In the genomic region with DNA sequence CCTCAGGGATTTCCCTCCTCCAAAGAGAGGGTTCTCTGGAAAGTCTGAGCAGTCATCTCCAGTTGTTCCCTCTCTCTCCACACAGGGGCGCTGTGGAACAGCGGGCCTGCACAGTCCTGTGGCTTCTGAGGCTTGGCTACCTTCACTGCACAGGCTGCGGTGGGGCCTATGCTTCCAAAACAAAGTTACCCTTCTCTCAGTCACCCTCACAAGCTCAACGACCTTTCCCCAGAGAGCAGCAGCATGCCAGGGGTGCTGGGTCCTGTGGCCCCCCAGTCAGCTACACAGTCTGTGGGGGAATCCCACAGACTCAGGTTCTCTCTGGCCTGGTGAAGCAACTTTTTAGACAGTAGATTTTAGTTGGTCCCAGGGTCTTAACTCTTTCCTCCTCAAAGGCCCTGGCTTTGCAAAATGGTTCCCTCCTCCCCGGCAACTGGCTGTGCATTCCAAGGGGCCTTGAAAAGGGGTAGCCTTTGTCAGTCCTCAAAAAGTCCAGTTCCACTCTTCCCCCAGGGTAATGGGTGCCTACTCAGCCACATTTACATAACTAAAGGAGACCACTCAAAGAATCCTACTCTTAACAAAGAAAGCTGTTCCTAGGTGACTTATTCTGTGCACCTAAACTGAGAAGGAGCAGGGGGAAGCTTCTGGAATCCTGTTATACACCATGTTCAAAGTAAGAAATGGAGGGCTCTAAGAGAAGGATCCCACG, we compare ENCODE assay signal across 1 cellular context.
TF ChIP-seq lines count a peak whose summit lies in the region.

No MANE protein-coding gene starts in this region.

TF ChIP-seq in liver, 16 proteins besides CTCF, POLR2A, EP300 and RAD21:
- no peak for TF ChIP-seq RXRA (IDR thresholded peaks at IDR 0.05)
- no peak for TF ChIP-seq FOXA2 (IDR thresholded peaks at IDR 0.05)
- TF ChIP-seq NR2F2 (IDR thresholded peaks at IDR 0.05), result no peak
- TF ChIP-seq, protein P1, sequence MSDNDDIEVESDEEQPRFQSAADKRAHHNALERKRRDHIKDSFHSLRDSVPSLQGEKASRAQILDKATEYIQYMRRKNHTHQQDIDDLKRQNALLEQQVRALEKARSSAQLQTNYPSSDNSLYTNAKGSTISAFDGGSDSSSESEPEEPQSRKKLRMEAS (IDR thresholded peaks at IDR 0.05), result no peak
- TF ChIP-seq, protein P2, sequence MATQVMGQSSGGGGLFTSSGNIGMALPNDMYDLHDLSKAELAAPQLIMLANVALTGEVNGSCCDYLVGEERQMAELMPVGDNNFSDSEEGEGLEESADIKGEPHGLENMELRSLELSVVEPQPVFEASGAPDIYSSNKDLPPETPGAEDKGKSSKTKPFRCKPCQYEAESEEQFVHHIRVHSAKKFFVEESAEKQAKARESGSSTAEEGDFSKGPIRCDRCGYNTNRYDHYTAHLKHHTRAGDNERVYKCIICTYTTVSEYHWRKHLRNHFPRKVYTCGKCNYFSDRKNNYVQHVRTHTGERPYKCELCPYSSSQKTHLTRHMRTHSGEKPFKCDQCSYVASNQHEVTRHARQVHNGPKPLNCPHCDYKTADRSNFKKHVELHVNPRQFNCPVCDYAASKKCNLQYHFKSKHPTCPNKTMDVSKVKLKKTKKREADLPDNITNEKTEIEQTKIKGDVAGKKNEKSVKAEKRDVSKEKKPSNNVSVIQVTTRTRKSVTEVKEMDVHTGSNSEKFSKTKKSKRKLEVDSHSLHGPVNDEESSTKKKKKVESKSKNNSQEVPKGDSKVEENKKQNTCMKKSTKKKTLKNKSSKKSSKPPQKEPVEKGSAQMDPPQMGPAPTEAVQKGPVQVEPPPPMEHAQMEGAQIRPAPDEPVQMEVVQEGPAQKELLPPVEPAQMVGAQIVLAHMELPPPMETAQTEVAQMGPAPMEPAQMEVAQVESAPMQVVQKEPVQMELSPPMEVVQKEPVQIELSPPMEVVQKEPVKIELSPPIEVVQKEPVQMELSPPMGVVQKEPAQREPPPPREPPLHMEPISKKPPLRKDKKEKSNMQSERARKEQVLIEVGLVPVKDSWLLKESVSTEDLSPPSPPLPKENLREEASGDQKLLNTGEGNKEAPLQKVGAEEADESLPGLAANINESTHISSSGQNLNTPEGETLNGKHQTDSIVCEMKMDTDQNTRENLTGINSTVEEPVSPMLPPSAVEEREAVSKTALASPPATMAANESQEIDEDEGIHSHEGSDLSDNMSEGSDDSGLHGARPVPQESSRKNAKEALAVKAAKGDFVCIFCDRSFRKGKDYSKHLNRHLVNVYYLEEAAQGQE (IDR thresholded peaks at IDR 0.05), result no peak
